Comparison of ENCODE assay signal across 20 cellular contexts in the genomic region with DNA sequence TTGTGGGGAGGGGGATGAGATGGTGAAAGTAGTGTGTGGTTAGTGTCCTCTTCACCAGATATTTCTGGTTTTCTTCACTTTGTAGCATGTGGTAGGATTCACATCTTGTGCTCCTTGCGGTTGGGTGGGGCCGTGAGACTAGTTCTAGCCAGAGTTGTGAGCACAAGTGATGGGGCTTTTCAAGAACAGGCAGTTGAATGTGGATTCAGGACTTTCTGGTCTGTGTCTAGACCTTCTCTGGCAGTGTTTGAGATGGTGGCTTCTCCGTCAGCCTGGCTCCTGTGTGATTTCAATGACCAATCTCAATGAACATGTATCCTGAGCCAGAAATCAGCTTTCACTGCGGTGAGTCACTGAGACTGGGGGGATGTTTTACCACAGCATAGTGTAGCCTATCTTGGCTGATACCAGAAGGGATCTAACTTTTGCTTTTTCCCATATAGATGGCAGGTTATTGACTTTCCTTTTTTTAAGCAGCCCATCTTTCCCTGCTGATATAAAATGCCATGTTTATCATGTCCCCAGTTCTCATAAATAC.
DNase-seq lines count a peak whose midpoint lies in the region; ATAC-seq, FAIRE-seq and TF ChIP-seq lines count a peak whose summit lies in the region.
"Had no signal": no experiment of that assay in that cellular context is flagged by ENCODE, and none has a peak within 500 bp of the region (broad histone marks: within the 10 kb centered on the region; RNA-seq: fewer than 3 reads in every experiment).

No MANE protein-coding gene starts in this region.

- H3K36me3 ChIP-seq in A673 (ENCODE audit: insufficient read depth, low read length, poor library complexity, severe bottlenecking), result no peaks in the 10 kb centered on the region
- H3K36me3 ChIP-seq: BLaER1, cardiac muscle cell, upper lobe of right lung had no signal

- H3K27me3 ChIP-seq in AG04450 (ENCODE audit: control insufficient read depth, insufficient read depth, low read length) (peaks cover 24% of the 10 kb centered on the region), A673 (replicated peaks; ENCODE audit: insufficient read depth, low read depth, low read length, poor library complexity) (no peaks in the 10 kb centered on the region)
- H3K27me3 ChIP-seq: BLaER1, upper lobe of right lung had no signal

- POLR2A ChIA-PET in AG04450 (lab: Yijun Ruan, JAX), result interaction anchor here (0.7 kb wide), 1 partner anchor 494 kb away, joined by 4 read pairs; no protein-coding TSS in a partner anchor
- POLR2A ChIA-PET in A673 (lab: Charles Lee; ENCODE audit: low non-redundant PET), result no interaction called here

- no TSS peak for BruUV-seq in A673 (replicated peaks; lab: Mats Ljungman, UMichigan)

- H3K4me1 Mint-ChIP-seq in type B pancreatic cell (ENCODE audit: unreplicated experiment), result peaks cover 51% of the 10 kb centered on the region
- H3K4me1 Mint-ChIP-seq: activated CD4-positive, alpha-beta T cell treated with anti-CD3 and anti-CD28 coated beads, Interleukin-2, amount 10 ng/mL, durations not matched to agents 7 days and 5 days; activated T-helper 17 cell treated with anti-CD3 and anti-CD28 coated beads, Interleukin-2, amount 50 U/mL, for 72 hours had no signal

- intact Hi-C loops in A673 (cut with micrococcal nuclease; ENCODE audit: unreplicated experiment), result no loop called here

- CTCF ChIA-PET in AG04450 (lab: Charles Lee) (no interaction called here), A673 (lab: Charles Lee) (no interaction called here)

- no peak overlapping the region for H3K27ac Mint-ChIP-seq in type B pancreatic cell
- H3K27ac Mint-ChIP-seq: activated CD4-positive, alpha-beta T cell treated with anti-CD3 and anti-CD28 coated beads, Interleukin-2, amount 10 ng/mL, durations not matched to agents 7 days and 5 days; activated T-helper 17 cell treated with anti-CD3 and anti-CD28 coated beads, Interleukin-2, amount 50 U/mL, for 72 hours; GM23338; T-helper 17 cell had no signal

- ATAC-seq in GM21360 (IDR thresholded peaks at IDR 0.05; ENCODE audit: unreplicated experiment), result no peak
- ATAC-seq: activated T-helper 17 cell treated with anti-CD3 and anti-CD28 coated beads, Interleukin-2, amount 50 U/mL, for 72 hours; GM23338; T-helper 17 cell; upper lobe of right lung had no signal

- no peaks in the 10 kb centered on the region for H3K9me3 Mint-ChIP-seq in type B pancreatic cell
- H3K9me3 Mint-ChIP-seq: activated CD4-positive, alpha-beta T cell treated with anti-CD3 and anti-CD28 coated beads, Interleukin-2, amount 10 ng/mL, durations not matched to agents 7 days and 5 days; activated T-helper 17 cell treated with anti-CD3 and anti-CD28 coated beads, Interleukin-2, amount 50 U/mL, for 72 hours; GM23338 had no signal

- H3K4me3 Mint-ChIP-seq in type B pancreatic cell, result no peak overlapping the region
- H3K4me3 Mint-ChIP-seq: activated CD4-positive, alpha-beta T cell treated with anti-CD3 and anti-CD28 coated beads, Interleukin-2, amount 10 ng/mL, durations not matched to agents 7 days and 5 days; activated T-helper 17 cell treated with anti-CD3 and anti-CD28 coated beads, Interleukin-2, amount 50 U/mL, for 72 hours; GM23338; T-helper 17 cell had no signal

- H3K9me3 ChIP-seq in AG04450 (ENCODE audit: control insufficient read depth, insufficient read depth, low read length) (no peaks in the 10 kb centered on the region), A673 (ENCODE audit: low read depth, low read length, poor library complexity, severe bottlenecking) (no peaks in the 10 kb centered on the region)
- H3K9me3 ChIP-seq: BLaER1, upper lobe of right lung had no signal

- no peak overlapping the region for H3K27ac ChIP-seq in AG04450 (ENCODE audit: low read depth, low read length)
- H3K27ac ChIP-seq in A673 (ENCODE audit: low read depth, low read length, poor library complexity, severe bottlenecking), result no peak overlapping the region
- H3K27ac ChIP-seq: BLaER1, cardiac muscle cell, upper lobe of right lung had no signal

- FAIRE-seq in HTR-8/SVneo (lab: Jason Lieb, UNC), result peak; percentile 76
- FAIRE-seq: endometrium, GM19239 had no signal

- peaks cover 9% of the 10 kb centered on the region for H3K27me3 Mint-ChIP-seq in type B pancreatic cell
- H3K27me3 Mint-ChIP-seq: activated T-helper 17 cell treated with anti-CD3 and anti-CD28 coated beads, Interleukin-2, amount 50 U/mL, for 72 hours had no signal

- H3K4me1 ChIP-seq in A673 (ENCODE audit: insufficient read depth, low read length, poor library complexity, severe bottlenecking), result peaks cover 35% of the 10 kb centered on the region
- H3K4me1 ChIP-seq: upper lobe of right lung had no signal

- DNase-seq in AG04450 (ENCODE audit: low read depth, low spot score), result peak; percentile 13
- DNase-seq in HTR-8/SVneo (ENCODE audit: insufficient read length, low spot score), result no peak
- DNase-seq in astrocyte of the hippocampus (ENCODE audit: low read depth, low spot score), result peak; percentile 88
- DNase-seq in islet precursor cell, result peak; percentile 43
- no peak for DNase-seq in type B pancreatic cell (ENCODE audit: extremely low spot score, unreplicated experiment)
- DNase-seq in NCI-H1105 (lab: John Stamatoyannopoulos, UW), result no peak
- DNase-seq in A673 (ENCODE audit: low spot score), result no peak
- DNase-seq: activated CD4-positive, alpha-beta T cell treated with anti-CD3 and anti-CD28 coated beads, Interleukin-2, amount 10 ng/mL, durations not matched to agents 7 days and 5 days; DND-41; NCI-H2171 treated with DMSO at 0.1 percent for 48 hours; stimulated activated CD4-positive, alpha-beta T cell treated with anti-CD3 and anti-CD28 coated beads, Interleukin-15, amount 100 ng/mL, for 24 hours; T-helper 17 cell; upper lobe of right lung had no signal

- H3K36me3 Mint-ChIP-seq in type B pancreatic cell, result no peaks in the 10 kb centered on the region

- H3K4me3 ChIP-seq in AG04450 (ENCODE audit: low read depth, low read length) (no peak overlapping the region), A673 (ENCODE audit: low read depth, low read length, poor library complexity, severe bottlenecking) (no peak overlapping the region)
- H3K4me3 ChIP-seq: BLaER1, cardiac muscle cell, GM23338, upper lobe of right lung had no signal

- no peak for TF ChIP-seq CTCF in AG04450 (IDR thresholded peaks at IDR 0.05; ENCODE audit: low read depth, low read length)
- TF ChIP-seq CTCF in type B pancreatic cell (conservative IDR thresholded peaks at IDR 0.05), result no peak
- TF ChIP-seq CTCF in A673 (conservative IDR thresholded peaks at IDR 0.05; ENCODE audit: low read depth, low read length), result no peak

Comparison
In these comparisons a context has a peak if more than half of its experiments do, and no peak if none do; other contexts are left out.
1. DNase-seq: peak in AG04450 (single experiment), astrocyte of the hippocampus (single experiment) and islet precursor cell (single experiment); none in HTR-8/SVneo (single experiment), type B pancreatic cell (single experiment), NCI-H1105 (single experiment) and A673 (single experiment).